13 cellular contexts compared by ENCODE assay signal in the genomic region with DNA sequence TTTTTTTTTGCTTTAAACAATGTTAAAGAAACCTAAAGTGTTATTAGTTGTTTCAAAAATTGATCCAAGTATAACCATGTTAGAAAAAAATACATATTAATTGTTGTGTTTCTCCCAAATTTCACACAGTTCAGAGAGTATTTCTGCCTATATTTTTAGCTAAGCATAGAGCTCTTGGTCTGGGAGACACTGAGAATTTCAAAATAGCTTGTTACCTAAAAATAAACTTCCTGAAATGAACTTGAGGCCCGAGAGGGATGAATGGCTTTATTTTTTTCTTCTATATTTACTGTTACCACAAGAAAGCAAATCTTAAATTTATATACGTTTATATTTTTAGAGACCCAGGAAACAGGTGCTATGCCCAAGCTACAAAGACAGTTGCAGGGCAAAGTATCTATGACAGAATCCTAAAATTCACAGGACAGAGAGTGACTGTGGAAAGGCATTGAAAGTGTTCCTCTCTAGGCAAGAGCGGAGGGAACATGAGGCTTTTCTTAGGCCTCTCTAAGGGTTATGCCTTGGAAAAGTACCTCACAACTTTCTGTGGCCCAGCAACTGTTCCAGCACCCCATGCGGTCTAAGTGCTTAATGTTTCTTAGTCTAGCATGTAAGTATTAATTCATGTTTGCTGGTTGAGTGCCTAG. TPM values are rescaled to one million over a fixed set of nuclear protein-coding genes. Genes with fewer than 3 reads are reported as not detected.
DNase-seq lines count a peak whose midpoint lies in the region; ATAC-seq and TF ChIP-seq lines count a peak whose summit lies in the region.
"Had no signal": no experiment of that assay in that cellular context is flagged by ENCODE, and none has a peak within 500 bp of the region (broad histone marks: within the 10 kb centered on the region; RNA-seq: fewer than 3 reads in every experiment).

No MANE protein-coding gene starts in this region.

- peaks cover 0 to 75% (median 44%) of the 10 kb centered on the region in 4 donors for H3K4me1 ChIP-seq in tibial artery

- H3K36me3 Mint-ChIP-seq in activated CD4-positive, alpha-beta T cell treated with anti-CD3 and anti-CD28 coated beads, Interleukin-2, amount 10 ng/mL, durations not matched to agents 7 days and 5 days (ENCODE audit: low read depth): peaks cover 71% of the 10 kb centered on the region

- peak; percentile 50 for ATAC-seq in left ventricle myocardium superior
- no peak for ATAC-seq in omental fat pad (ENCODE audit: low FRiP score)
- ATAC-seq in GM19023 (IDR thresholded peaks at IDR 0.05; ENCODE audit: unreplicated experiment): no peak

- no peaks in the 10 kb centered on the region for H3K27me3 ChIP-seq in tibial artery

- peak overlapping the region; percentile 59 for H3K4me3 Mint-ChIP-seq in activated CD4-positive, alpha-beta T cell treated with anti-CD3 and anti-CD28 coated beads, Interleukin-2, amount 10 ng/mL, durations not matched to agents 7 days and 5 days

- POLR2A ChIA-PET in activated CD4-positive, alpha-beta T cell treated with anti-CD3 and anti-CD28 coated beads, Interleukin-2, amount 10 ng/mL, durations not matched to agents 7 days and 5 days (lab: Charles Lee): interaction anchor here (0.7 kb wide), 1 partner anchor 35 kb away, joined by 5 read pairs; no protein-coding TSS in a partner anchor

- CTCF ChIA-PET in activated CD4-positive, alpha-beta T cell treated with anti-CD3 and anti-CD28 coated beads, Interleukin-2, amount 10 ng/mL, durations not matched to agents 7 days and 5 days (lab: Charles Lee): interaction anchor here (0.6 to 3.2 kb wide), 7 partner anchors 8 to 41 kb away, joined by 3 to 13 read pairs (median 4); no protein-coding TSS in a partner anchor

- no peak overlapping the region for H3K4me3 ChIP-seq in tibial artery

- H3K27ac Mint-ChIP-seq in activated CD4-positive, alpha-beta T cell treated with anti-CD3 and anti-CD28 coated beads, Interleukin-2, amount 10 ng/mL, durations not matched to agents 7 days and 5 days: peak overlapping the region; percentile 94

- H3K9me3 ChIP-seq in tibial artery: no peaks in the 10 kb centered on the region

- intact Hi-C loops in left ventricle myocardium superior (cut with micrococcal nuclease): no loop called here
- intact Hi-C loops in tibial artery (cut with DNase I; ENCODE audit: low total_unique reads): no loop called here

- H3K36me3 ChIP-seq in tibial artery: peaks cover 20 to 31% (median 29%) of the 10 kb centered on the region in 3 donors

- no peak for DNase-seq in activated CD4-positive, alpha-beta T cell treated with anti-CD3 and anti-CD28 coated beads, Interleukin-2, amount 10 ng/mL, durations not matched to agents 7 days and 5 days
- no peak for DNase-seq in activated CD4-positive, alpha-beta T cell treated with anti-CD3 and anti-CD28 coated beads, Interleukin-2, amount 50 U/mL, for 48 hours
- DNase-seq in SKM-1 (lab: John Stamatoyannopoulos, UW; ENCODE audit: unreplicated experiment) (peak; percentile 18), left ventricle myocardium superior (no peak), tibial artery (no peak), A172 (ENCODE audit: low spot score) (no peak), omental fat pad (ENCODE audit: low spot score) (no peak)
- DNase-seq: activated CD4-positive, alpha-beta T cell treated with anti-CD3 and anti-CD28 coated beads for 1 hour; dermis blood vessel endothelial cell; kidney; NCI-H2171 treated with DMSO at 0.1 percent for 48 hours; stimulated activated CD4-positive, alpha-beta T cell treated with anti-CD3 and anti-CD28 coated beads, Interleukin-2, amount 100 ng/mL, for 24 hours had no signal

- TF ChIP-seq CTCF in tibial artery (IDR thresholded peaks at IDR 0.05): no peak
- TF ChIP-seq CTCF in omental fat pad (IDR thresholded peaks at IDR 0.05): no peak

- H3K27me3 Mint-ChIP-seq in activated CD4-positive, alpha-beta T cell treated with anti-CD3 and anti-CD28 coated beads, Interleukin-2, amount 10 ng/mL, durations not matched to agents 7 days and 5 days: no peaks in the 10 kb centered on the region

- peak overlapping the region; percentile 61 to 69 for H3K27ac ChIP-seq in tibial artery

- no peaks in the 10 kb centered on the region for H3K9me3 Mint-ChIP-seq in activated CD4-positive, alpha-beta T cell treated with anti-CD3 and anti-CD28 coated beads, Interleukin-2, amount 10 ng/mL, durations not matched to agents 7 days and 5 days

- H3K4me1 Mint-ChIP-seq in activated CD4-positive, alpha-beta T cell treated with anti-CD3 and anti-CD28 coated beads, Interleukin-2, amount 10 ng/mL, durations not matched to agents 7 days and 5 days: peaks cover 96% of the 10 kb centered on the region

RNA-seq across cellular contexts. Expression of a gene that starts 36.4 kb away (rescaled TPM):
- 10 to 100 TPM; 74.4 to 77.8 TPM for total RNA-seq in activated CD4-positive, alpha-beta T cell treated with anti-CD3 and anti-CD28 coated beads, Interleukin-2, amount 10 ng/mL, durations not matched to agents 7 days and 5 days
- total RNA-seq in left ventricle myocardium superior: 175 TPM
- total RNA-seq in A172 (2014; rRNA removed; shearing (Covaris generic)): 16.6 and 16.9 TPM in 2 replicates
- total RNA-seq in omental fat pad: 100 to 1,000 TPM; 281 to 587 (median 369) TPM
